22 cellular contexts compared by ENCODE assay signal in the genomic region with DNA sequence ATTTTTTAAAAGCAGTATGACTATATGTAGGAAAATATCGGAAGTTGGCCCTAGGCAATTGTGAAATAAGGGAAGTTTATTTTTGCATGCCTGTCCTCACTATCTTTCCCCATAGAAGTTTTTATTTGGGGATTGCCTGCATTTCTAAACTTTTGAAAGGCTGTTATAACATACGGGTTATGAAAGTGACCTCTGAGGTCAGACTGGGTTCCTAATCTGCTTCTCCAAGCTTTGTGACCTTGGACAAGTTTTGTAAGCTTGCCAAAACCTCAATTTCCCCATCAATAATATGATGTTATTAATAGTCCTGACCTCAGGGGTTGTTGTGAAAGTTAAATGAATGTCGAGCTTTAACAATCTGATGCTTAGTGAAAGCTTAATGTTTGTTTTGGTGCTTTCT.
"Had no signal": no experiment of that assay in that cellular context is flagged by ENCODE, and none has a peak within 500 bp of the region (broad histone marks: within the 10 kb centered on the region; RNA-seq: fewer than 3 reads in every experiment).

No MANE protein-coding gene starts in this region.

- H3K27me3 ChIP-seq: ascending aorta, right lobe of liver, suprapubic skin, transverse colon, uterus had no signal

- FAIRE-seq: small intestine had no signal

- H3K36me3 ChIP-seq: ascending aorta, right lobe of liver, suprapubic skin, transverse colon, uterus had no signal

- H3K9ac ChIP-seq: parathyroid adenoma had no signal

- ATAC-seq: activated T-cell treated with anti-CD3 and anti-CD28 coated beads, Interleukin-2, amount 50 U/mL, for 4 hours; esophagus mucosa; natural killer cell; right lobe of liver; stimulated activated naive CD8-positive, alpha-beta T cell treated with anti-CD3 and anti-CD28 coated beads, Interleukin-15, amount 100 ng/mL, for 72 hours had no signal

- H3K27ac ChIP-seq: ascending aorta, parathyroid adenoma, right lobe of liver, suprapubic skin, transverse colon, uterus, VCaP had no signal

- H3K4me1 ChIP-seq: ascending aorta, parathyroid adenoma, right lobe of liver, suprapubic skin, uterus had no signal

- H3K9me3 ChIP-seq: ascending aorta, right lobe of liver, suprapubic skin, transverse colon, uterus had no signal

- H2AFZ ChIP-seq: parathyroid adenoma had no signal

- DNase-seq: activated CD4-positive, alpha-beta T cell treated with anti-CD3 and anti-CD28 coated beads, Interleukin-2, amount 50 U/mL, for 1 hour; activated CD4-positive, CD25-positive, alpha-beta regulatory T cell treated with anti-CD3 and anti-CD28 coated beads, Interleukin-2, amount 50 U/mL, for 72 hours; activated CD8-positive, alpha-beta memory T cell treated with anti-CD3 and anti-CD28 coated beads, Interleukin-2, amount 50 U/mL, for 4 hours; activated effector memory CD4-positive, alpha-beta T cell treated with Interleukin-2 at 50 U/mL for 16 hours; activated naive CD4-positive, alpha-beta T cell treated with anti-CD3 and anti-CD28 coated beads, Interleukin-2, amount 50 U/mL, for 16 hours; activated T-cell treated with anti-CD3 and anti-CD28 coated beads, Interleukin-2, amount 50 U/mL, for 4 hours; cerebellar nuclear complex; effector CD4-positive, alpha-beta T cell; mesenchymal stem cell; natural killer cell; right lobe of liver; small intestine; stimulated activated CD4-positive, alpha-beta T cell treated with anti-CD3 and anti-CD28 coated beads, Interleukin-15, amount 100 ng/mL, for 24 hours; stimulated activated CD4-positive, alpha-beta T cell treated with anti-CD3 and anti-CD28 coated beads, Interleukin-4, amount 100 ng/mL, for 1 hour; stimulated activated naive CD8-positive, alpha-beta T cell treated with anti-CD3 and anti-CD28 coated beads, Interleukin-15, amount 100 ng/mL, for 72 hours; transverse colon; uterus had no signal

- H3K4me3 ChIP-seq: ascending aorta, right lobe of liver, suprapubic skin, transverse colon, uterus had no signal
